11 cellular contexts compared by ENCODE assay signal in genomic region chr4:10173754-10174749, GRCh38. TPM values are rescaled to one million over a fixed set of nuclear protein-coding genes. Genes with fewer than 3 reads are reported as not detected.
DNase-seq lines count a peak whose midpoint lies in the region; ATAC-seq and TF ChIP-seq lines count a peak whose summit lies in the region.
"Had no signal": no experiment of that assay in that cellular context is flagged by ENCODE, and none has a peak within 500 bp of the region (broad histone marks: within the 10 kb centered on the region; RNA-seq: fewer than 3 reads in every experiment).

No MANE protein-coding gene starts in this region.

- H3K4me3 ChIP-seq in lung (no peak overlapping the region), thoracic aorta (no peak overlapping the region)

- H3K36me3 Mint-ChIP-seq in naive thymus-derived CD8-positive, alpha-beta T cell = peaks cover 0 to 3% (median 0%) of the 10 kb centered on the region in 3 donors

- H3K27ac ChIP-seq in lung (ENCODE audit: low read depth in 1 of 2, low read length in 1 of 2) = peak overlapping the region; percentile 39 to 82
- H3K27ac ChIP-seq in thoracic aorta = no peak overlapping the region

- POLR2A ChIA-PET in naive thymus-derived CD8-positive, alpha-beta T cell (lab: Charles Lee) = interaction anchor here (0.8 kb wide), 1 partner anchor 66 kb away, joined by 3 read pairs; no protein-coding TSS in a partner anchor

- H3K27me3 Mint-ChIP-seq in naive thymus-derived CD8-positive, alpha-beta T cell = no peaks in the 10 kb centered on the region

- H3K36me3 ChIP-seq in lung (ENCODE audit: control insufficient read depth in 2 of 2, insufficient read depth in 2 of 2, low read length in 2 of 2) = no peaks in the 10 kb centered on the region
- no peaks in the 10 kb centered on the region for H3K36me3 ChIP-seq in thoracic aorta

- peaks cover 0 to 2% (median 0%) of the 10 kb centered on the region in 4 donors for H3K4me1 Mint-ChIP-seq in naive thymus-derived CD8-positive, alpha-beta T cell
- H3K4me1 Mint-ChIP-seq: central memory CD8-positive, alpha-beta T cell had no signal

- peak overlapping the region in 1 of 10 donors; percentile 40 for H3K27ac Mint-ChIP-seq in naive thymus-derived CD8-positive, alpha-beta T cell

- no peak for ATAC-seq in lung (ENCODE audit: insufficient read depth, low FRiP score)
- ATAC-seq in thoracic aorta (ENCODE audit: insufficient number of reproducible peaks, low FRiP score, low read depth) = no peak
- no peak for ATAC-seq in GM19395 (IDR thresholded peaks at IDR 0.05; ENCODE audit: unreplicated experiment)
- no peak for ATAC-seq in naive thymus-derived CD8-positive, alpha-beta T cell
- ATAC-seq in HG03095 (IDR thresholded peaks at IDR 0.05; ENCODE audit: unreplicated experiment) = no peak

- H3K27me3 ChIP-seq in lung (ENCODE audit: control insufficient read depth, insufficient read depth) (no peaks in the 10 kb centered on the region), thoracic aorta (replicated peaks; ENCODE audit: insufficient read depth) (no peaks in the 10 kb centered on the region)

- 60 to 80% methylated on average over 10 of the region's 10 CpGs for WGBS in lung, 2 donors

- H3K4me3 Mint-ChIP-seq in naive thymus-derived CD8-positive, alpha-beta T cell = no peak overlapping the region
- H3K4me3 Mint-ChIP-seq: central memory CD8-positive, alpha-beta T cell had no signal

- H3K9me3 ChIP-seq in lung (ENCODE audit: control insufficient read depth in 2 of 2, insufficient read depth in 1 of 2, low read length in 1 of 2) (no peaks in the 10 kb centered on the region), thoracic aorta (no peaks in the 10 kb centered on the region)

- DNase-seq in NCI-H1092 treated with DMSO at 0.1 percent for 48 hours (lab: John Stamatoyannopoulos, UW) (peak; percentile 84), cerebellar cortex (ENCODE audit: low spot score) (peak; percentile 86), lung (ENCODE audit: low spot score) (peak; percentile 62), thoracic aorta (ENCODE audit: low spot score) (peak; percentile 17)
- DNase-seq in naive thymus-derived CD8-positive, alpha-beta T cell = no peak
- DNase-seq: activated T-cell treated with anti-CD3 and anti-CD28 coated beads, Interleukin-2, amount 50 U/mL, for 48 hours; DMS153; stimulated activated CD4-positive, alpha-beta T cell treated with anti-CD3 and anti-CD28 coated beads, Interleukin-4, amount 100 ng/mL, for 4 hours had no signal

- peaks cover 10 to 17% of the 10 kb centered on the region in 2 donors for H3K4me1 ChIP-seq in lung (ENCODE audit: control insufficient read depth in 2 of 2, insufficient read depth in 2 of 2, low read length in 2 of 2)
- peaks cover 5 to 36% of the 10 kb centered on the region in 2 donors for H3K4me1 ChIP-seq in thoracic aorta (ENCODE audit: control insufficient read depth in 1 of 2, low read depth in 2 of 2)

- peaks cover 0 to 3% (median 0%) of the 10 kb centered on the region in 9 donors for H3K9me3 Mint-ChIP-seq in naive thymus-derived CD8-positive, alpha-beta T cell
- H3K9me3 Mint-ChIP-seq: central memory CD8-positive, alpha-beta T cell had no signal

- TF ChIP-seq CTCF in lung (IDR thresholded peaks at IDR 0.05; ENCODE audit: control extremely low read depth, extremely low read depth) (no peak), thoracic aorta (IDR thresholded peaks at IDR 0.05) (no peak)

RNA-seq across cellular contexts. Expression of gene WDR1, which starts 57.5 kb away (rescaled TPM):
- total RNA-seq in lung (100 to 1,000 TPM; 116 to 325 TPM), thoracic aorta (100 to 1,000 TPM; 263 to 408 TPM)
- 100 to 1,000 TPM in 1 of 2 donors, 10 to 100 TPM in 1; 72.0 to 294 TPM for polyA plus RNA-seq in lung
- 100 to 1,000 TPM; 295 to 300 TPM for total RNA-seq in naive thymus-derived CD8-positive, alpha-beta T cell
- 100 to 1,000 TPM; 304 to 378 (median 322) TPM for polyA plus RNA-seq in naive thymus-derived CD8-positive, alpha-beta T cell

Comparison
In these comparisons a context has a peak if more than half of its experiments do, and no peak if none do; other contexts are left out.
1. DNase-seq: peak in NCI-H1092 treated with DMSO at 0.1 percent for 48 hours (single experiment), cerebellar cortex (single experiment), lung (single experiment) and thoracic aorta (single experiment); none in naive thymus-derived CD8-positive, alpha-beta T cell (0 of 10).
2. H3K27ac ChIP-seq: peak in lung (2 of 2); none in thoracic aorta (0 of 2).